Comparison of ENCODE assay signal across 2 cellular contexts in the genomic region with DNA sequence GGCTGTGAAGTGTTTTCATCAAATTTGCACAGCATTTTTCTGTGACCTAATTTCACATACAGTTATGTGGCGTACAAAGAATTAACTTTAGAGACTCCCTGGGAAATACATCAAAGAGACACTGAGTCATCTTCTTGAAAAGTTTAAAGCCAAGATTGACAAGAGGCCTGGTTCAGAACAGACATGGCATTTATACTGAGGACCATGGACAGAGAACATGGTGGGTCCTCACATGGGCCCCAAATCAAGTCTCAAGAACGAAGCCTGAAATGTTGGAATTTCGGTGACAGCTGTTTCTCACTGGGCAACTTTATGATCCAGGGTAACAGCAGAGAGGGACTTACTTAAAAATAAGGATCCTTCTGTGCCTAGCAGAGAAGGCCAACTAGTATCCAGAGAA.
TF ChIP-seq lines count a peak whose summit lies in the region.

No MANE protein-coding gene starts in this region.

TF ChIP-seq in Ishikawa, 13 proteins besides CTCF, POLR2A, EP300 and RAD21 (continued from another document):
- TF ChIP-seq, protein P1, sequence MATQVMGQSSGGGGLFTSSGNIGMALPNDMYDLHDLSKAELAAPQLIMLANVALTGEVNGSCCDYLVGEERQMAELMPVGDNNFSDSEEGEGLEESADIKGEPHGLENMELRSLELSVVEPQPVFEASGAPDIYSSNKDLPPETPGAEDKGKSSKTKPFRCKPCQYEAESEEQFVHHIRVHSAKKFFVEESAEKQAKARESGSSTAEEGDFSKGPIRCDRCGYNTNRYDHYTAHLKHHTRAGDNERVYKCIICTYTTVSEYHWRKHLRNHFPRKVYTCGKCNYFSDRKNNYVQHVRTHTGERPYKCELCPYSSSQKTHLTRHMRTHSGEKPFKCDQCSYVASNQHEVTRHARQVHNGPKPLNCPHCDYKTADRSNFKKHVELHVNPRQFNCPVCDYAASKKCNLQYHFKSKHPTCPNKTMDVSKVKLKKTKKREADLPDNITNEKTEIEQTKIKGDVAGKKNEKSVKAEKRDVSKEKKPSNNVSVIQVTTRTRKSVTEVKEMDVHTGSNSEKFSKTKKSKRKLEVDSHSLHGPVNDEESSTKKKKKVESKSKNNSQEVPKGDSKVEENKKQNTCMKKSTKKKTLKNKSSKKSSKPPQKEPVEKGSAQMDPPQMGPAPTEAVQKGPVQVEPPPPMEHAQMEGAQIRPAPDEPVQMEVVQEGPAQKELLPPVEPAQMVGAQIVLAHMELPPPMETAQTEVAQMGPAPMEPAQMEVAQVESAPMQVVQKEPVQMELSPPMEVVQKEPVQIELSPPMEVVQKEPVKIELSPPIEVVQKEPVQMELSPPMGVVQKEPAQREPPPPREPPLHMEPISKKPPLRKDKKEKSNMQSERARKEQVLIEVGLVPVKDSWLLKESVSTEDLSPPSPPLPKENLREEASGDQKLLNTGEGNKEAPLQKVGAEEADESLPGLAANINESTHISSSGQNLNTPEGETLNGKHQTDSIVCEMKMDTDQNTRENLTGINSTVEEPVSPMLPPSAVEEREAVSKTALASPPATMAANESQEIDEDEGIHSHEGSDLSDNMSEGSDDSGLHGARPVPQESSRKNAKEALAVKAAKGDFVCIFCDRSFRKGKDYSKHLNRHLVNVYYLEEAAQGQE (IDR thresholded peaks at IDR 0.05; ENCODE audit: low read depth), result peak; percentile 64
- TF ChIP-seq TCF12 (IDR thresholded peaks at IDR 0.05; ENCODE audit: low read depth) (no peak), CEBPB (IDR thresholded peaks at IDR 0.05) (no peak), EGR1 (IDR thresholded peaks at IDR 0.05) (no peak)

TF ChIP-seq in GM12878, 131 proteins besides CTCF, POLR2A, EP300 and RAD21 (continued from another document):
- TF ChIP-seq, protein P2, sequence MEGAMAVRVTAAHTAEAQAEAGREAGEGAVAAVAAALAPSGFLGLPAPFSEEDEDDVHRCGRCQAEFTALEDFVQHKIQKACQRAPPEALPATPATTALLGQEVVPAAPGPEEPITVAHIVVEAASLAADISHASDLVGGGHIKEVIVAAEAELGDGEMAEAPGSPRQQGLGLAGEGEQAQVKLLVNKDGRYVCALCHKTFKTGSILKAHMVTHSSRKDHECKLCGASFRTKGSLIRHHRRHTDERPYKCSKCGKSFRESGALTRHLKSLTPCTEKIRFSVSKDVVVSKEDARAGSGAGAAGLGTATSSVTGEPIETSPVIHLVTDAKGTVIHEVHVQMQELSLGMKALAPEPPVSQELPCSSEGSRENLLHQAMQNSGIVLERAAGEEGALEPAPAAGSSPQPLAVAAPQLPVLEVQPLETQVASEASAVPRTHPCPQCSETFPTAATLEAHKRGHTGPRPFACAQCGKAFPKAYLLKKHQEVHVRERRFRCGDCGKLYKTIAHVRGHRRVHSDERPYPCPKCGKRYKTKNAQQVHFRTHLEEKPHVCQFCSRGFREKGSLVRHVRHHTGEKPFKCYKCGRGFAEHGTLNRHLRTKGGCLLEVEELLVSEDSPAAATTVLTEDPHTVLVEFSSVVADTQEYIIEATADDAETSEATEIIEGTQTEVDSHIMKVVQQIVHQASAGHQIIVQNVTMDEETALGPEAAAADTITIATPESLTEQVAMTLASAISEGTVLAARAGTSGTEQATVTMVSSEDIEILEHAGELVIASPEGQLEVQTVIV (IDR thresholded peaks at IDR 0.05; ENCODE audit: borderline replicate concordance, partially characterized antibody), result no peak
